In genomic region chr11:14148653-14149273, GRCh38 we compare ENCODE assay signal across 8 cellular contexts.
DNase-seq lines count a peak whose midpoint lies in the region; ATAC-seq and TF ChIP-seq lines count a peak whose summit lies in the region.

No MANE protein-coding gene starts in this region.

- CTCF ChIA-PET in CD8-positive, alpha-beta T cell (lab: Charles Lee) = interaction anchor here (0.6 to 8.2 kb wide), 49 partner anchors 13 to 386 kb away, joined by 3 to 144 read pairs (median 4); partner anchors contain the start of gene SPON1

- no peak for TF ChIP-seq POLR2A in lower leg skin (IDR thresholded peaks at IDR 0.05)

- 32 to 40% methylated on average over 3 of the region's 3 CpGs for WGBS in lower leg skin, 2 donors

- ATAC-seq in CD8-positive, alpha-beta T cell = peak; percentile 94

- no peaks in the 10 kb centered on the region for H3K36me3 ChIP-seq in CD8-positive, alpha-beta T cell (ENCODE audit: insufficient read depth, low read length)

- H3K9me3 ChIP-seq in CD8-positive, alpha-beta T cell (ENCODE audit: low read length) = no peaks in the 10 kb centered on the region

- intact Hi-C loops in CD8-positive, alpha-beta T cell (cut with DNase I, micrococcal nuclease) = loop anchor here (1.0 to 5.0 kb wide), 9 partner anchors 41 to 376 kb away; no protein-coding TSS in a partner anchor
- intact Hi-C loops in lower leg skin (cut with DNase I; ENCODE audit: low total_unique reads) = loop anchor here (10.0 kb wide), 1 partner anchor 194 kb away; no protein-coding TSS in a partner anchor

- no peak overlapping the region for H3K4me3 ChIP-seq in CD8-positive, alpha-beta T cell (ENCODE audit: low read depth, low read length)
- H3K4me3 ChIP-seq in lower leg skin (ENCODE audit: low read depth, poor library complexity, severe bottlenecking) = no peak overlapping the region

- no peak overlapping the region for H3K27ac Mint-ChIP-seq in CD8-positive, alpha-beta T cell

- H3K4me1 ChIP-seq in CD8-positive, alpha-beta T cell (ENCODE audit: insufficient read depth, low read length) = no peaks in the 10 kb centered on the region

- H3K27me3 Mint-ChIP-seq in CD8-positive, alpha-beta T cell (ENCODE audit: low read depth) = no peaks in the 10 kb centered on the region

- H3K36me3 Mint-ChIP-seq in CD8-positive, alpha-beta T cell = peaks cover 6% of the 10 kb centered on the region

- POLR2A ChIA-PET in CD8-positive, alpha-beta T cell (lab: Charles Lee) = interaction anchor here (0.7 to 1.0 kb wide), 5 partner anchors 178 to 377 kb away, joined by 3 to 5 read pairs (median 3); partner anchors contain the start of gene SPON1

- H3K9me3 Mint-ChIP-seq in CD8-positive, alpha-beta T cell = peaks cover 8% of the 10 kb centered on the region

- no peak for DNase-seq in CD8-positive, alpha-beta T cell
- DNase-seq in GM20000 (ENCODE audit: low spot score) (peak; percentile 23), NCI-H69 (lab: John Stamatoyannopoulos, UW) (peak; percentile 68), dedifferentiated amniotic fluid mesenchymal stem cell (ENCODE audit: extremely low spot score) (peak; percentile 68), myocyte (ENCODE audit: low read depth) (peak; percentile 30), activated gamma-delta T cell treated with Interleukin-2 at 50 U/mL for 16 hours (no peak), COLO668 (lab: John Stamatoyannopoulos, UW; ENCODE audit: unreplicated experiment) (no peak), lower leg skin (ENCODE audit: low spot score in 2 of 2) (no peak)

- H3K27me3 ChIP-seq in CD8-positive, alpha-beta T cell (ENCODE audit: insufficient read depth, low read length) = no peaks in the 10 kb centered on the region

- H3K27ac ChIP-seq in CD8-positive, alpha-beta T cell (ENCODE audit: low read depth, low read length) = no peak overlapping the region

- H3K4me3 Mint-ChIP-seq in CD8-positive, alpha-beta T cell = no peak overlapping the region

- H3K4me1 Mint-ChIP-seq in CD8-positive, alpha-beta T cell (ENCODE audit: low read depth) = peaks cover 3% of the 10 kb centered on the region

- peak; percentile 75 for TF ChIP-seq CTCF in CD8-positive, alpha-beta T cell (IDR thresholded peaks at IDR 0.05)
- TF ChIP-seq CTCF in GM20000 (IDR thresholded peaks at IDR 0.05; ENCODE audit: extremely low read depth, missing control alignments) = no peak
- no peak for TF ChIP-seq CTCF in lower leg skin (IDR thresholded peaks at IDR 0.05)

Comparison
In these comparisons a context has a peak if more than half of its experiments do, and no peak if none do; other contexts are left out.
1. DNase-seq: peak in GM20000 (single experiment), NCI-H69 (single experiment), dedifferentiated amniotic fluid mesenchymal stem cell (single experiment) and myocyte (single experiment); none in CD8-positive, alpha-beta T cell (0 of 7), activated gamma-delta T cell treated with Interleukin-2 at 50 U/mL for 16 hours (single experiment), COLO668 (single experiment) and lower leg skin (0 of 2).